ENCODE assay signal across 8 cellular contexts in the genomic region with DNA sequence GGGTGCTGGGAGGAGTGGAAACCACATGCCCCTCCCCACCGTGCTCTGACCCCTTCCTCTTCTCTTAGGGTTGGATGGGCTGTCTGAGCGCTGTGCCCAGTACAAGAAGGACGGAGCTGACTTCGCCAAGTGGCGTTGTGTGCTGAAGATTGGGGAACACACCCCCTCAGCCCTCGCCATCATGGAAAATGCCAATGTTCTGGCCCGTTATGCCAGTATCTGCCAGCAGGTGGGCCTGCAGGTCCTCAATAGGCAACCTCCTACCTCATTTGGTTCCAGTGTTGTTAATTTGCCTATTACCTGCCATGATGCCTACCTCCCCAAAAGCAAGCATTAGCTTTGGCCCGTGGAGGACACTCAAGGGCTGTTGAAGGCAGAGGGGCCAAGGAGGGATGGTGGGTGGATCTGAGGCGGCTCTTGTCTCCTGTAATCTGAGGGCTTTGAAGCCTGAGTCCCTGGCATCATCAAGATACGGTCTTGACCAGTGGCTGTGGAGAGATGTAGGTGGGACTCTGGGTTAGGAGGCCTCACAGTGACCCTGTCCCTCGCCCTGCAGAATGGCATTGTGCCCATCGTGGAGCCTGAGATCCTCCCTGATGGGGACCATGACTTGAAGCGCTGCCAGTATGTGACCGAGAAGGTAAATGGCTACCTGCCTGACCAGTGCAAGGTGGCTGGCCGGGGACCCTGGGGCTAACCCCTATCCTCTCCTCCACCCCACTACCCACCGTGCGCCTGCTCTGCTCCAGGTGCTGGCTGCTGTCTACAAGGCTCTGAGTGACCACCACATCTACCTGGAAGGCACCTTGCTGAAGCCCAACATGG. TPM values are rescaled to one million over a fixed set of nuclear protein-coding genes. Genes with fewer than 3 reads are reported as not detected.
DNase-seq lines count a peak whose midpoint lies in the region; ATAC-seq and TF ChIP-seq lines count a peak whose summit lies in the region.

No MANE protein-coding gene starts in this region.

- no peaks in the 10 kb centered on the region for H4K20me1 ChIP-seq in fibroblast of lung (ENCODE audit: control insufficient read depth, extremely low read depth, insufficient read depth, low read length)

- H3K4me3 ChIP-seq in AG09309 (ENCODE audit: control insufficient read depth, low read depth, low read length) (peak overlapping the region; percentile 5; the same call in 1 of the 2 replicates), HUES6 (ENCODE audit: low read depth, low read length) (no peak overlapping the region), fibroblast of lung (replicated peaks in 1 of 4; ENCODE audit: control extremely low read depth in 1 of 4, insufficient read depth in 1 of 4, low read depth in 3 of 4, low read length in 4 of 4) (peak overlapping the region in 2 of 4 experiments; percentile 20 to 36)

- peak; percentile 61 for TF ChIP-seq CTCF in AG09309 (IDR thresholded peaks at IDR 0.05; ENCODE audit: control insufficient read depth, insufficient read depth, low read depth, low read length, missing control alignments)
- peak; percentile 45 to 58 for TF ChIP-seq CTCF in fibroblast of lung (conservative IDR thresholded peaks at IDR 0.05 in 1 of 2, IDR thresholded peaks at IDR 0.05 in 1 of 2; ENCODE audit: low read depth in 1 of 2, low read length in 2 of 2)

- H3K36me3 ChIP-seq in HUES6 (ENCODE audit: control insufficient read depth, insufficient read depth, low read length) (peaks cover 67% of the 10 kb centered on the region), fibroblast of lung (ENCODE audit: control insufficient read depth, insufficient read depth, low read length) (peaks cover 36% of the 10 kb centered on the region)

- ATAC-seq in HG03432 (IDR thresholded peaks at IDR 0.05; ENCODE audit: unreplicated experiment), result no peak

- peak overlapping the region; percentile 23 for H3K9ac ChIP-seq in HUES6 (ENCODE audit: low read length)
- no peak overlapping the region for H3K9ac ChIP-seq in fibroblast of lung (ENCODE audit: insufficient read depth, low read length)

- peaks cover 50% of the 10 kb centered on the region for H3K79me2 ChIP-seq in fibroblast of lung (ENCODE audit: control insufficient read depth, insufficient read depth, low read length)

- DNase-seq in AG09309 (ENCODE audit: low read depth), result no peak
- peak; percentile 50 for DNase-seq in activated T-cell treated with anti-CD3 and anti-CD28 coated beads for 4 hours
- no peak for DNase-seq in fibroblast of lung (ENCODE audit: low read depth in 2 of 2)
- DNase-seq in stimulated activated CD4-positive, alpha-beta T cell treated with anti-CD3 and anti-CD28 coated beads, Interleukin-4, amount 100 ng/mL, for 24 hours, result peak; percentile 58
- no peak for DNase-seq in AG08396 (ENCODE audit: low spot score)
- DNase-seq in AG08395 (ENCODE audit: low spot score), result no peak

- H3K27me3 ChIP-seq in HUES6 (ENCODE audit: control insufficient read depth, insufficient read depth, low read length) (no peaks in the 10 kb centered on the region), fibroblast of lung (ENCODE audit: control insufficient read depth, insufficient read depth, low read length) (no peaks in the 10 kb centered on the region)

- H3K4me2 ChIP-seq in fibroblast of lung (ENCODE audit: extremely low read depth, insufficient read depth, low read length), result peak overlapping the region; percentile 70

- H2AFZ ChIP-seq in fibroblast of lung (ENCODE audit: low read length), result no peak overlapping the region

- H3K27ac ChIP-seq in HUES6 (ENCODE audit: low read depth, low read length), result no peak overlapping the region
- H3K27ac ChIP-seq in fibroblast of lung (ENCODE audit: insufficient read depth, low read length), result peak overlapping the region; percentile 17

- H3K9me3 ChIP-seq in HUES6 (ENCODE audit: control insufficient read depth, insufficient read depth, low read depth, low read length), result no peaks in the 10 kb centered on the region
- no peaks in the 10 kb centered on the region for H3K9me3 ChIP-seq in fibroblast of lung (ENCODE audit: control insufficient read depth, insufficient read depth, low read depth, low read length)

- peaks cover 12% of the 10 kb centered on the region for H3K4me1 ChIP-seq in HUES6 (ENCODE audit: control insufficient read depth, insufficient read depth, low read length)
- H3K4me1 ChIP-seq in fibroblast of lung (ENCODE audit: control insufficient read depth, extremely low read depth, insufficient read depth, low read length), result peaks cover 29% of the 10 kb centered on the region

RNA-seq across cellular contexts. Expression of a gene that starts 3.4 kb away (rescaled TPM):
- total RNA-seq in fibroblast of lung, result 461 and 474 TPM in 2 replicates
- polyA plus RNA-seq in fibroblast of lung, result 1,015 and 1,066 TPM in 2 replicates
- 1,704 and 1,856 TPM in 2 replicates for polyA plus RNA-seq in fibroblast of lung (2012)
- 3,082 and 4,109 TPM in 2 replicates for polyA minus RNA-seq in fibroblast of lung (ENCODE audit: low replicate concordance)

RNA-seq across cellular contexts. Expression of a gene that starts 6.8 kb away (rescaled TPM):
- 134 and 147 TPM in 2 replicates for total RNA-seq in fibroblast of lung
- 116 and 161 TPM in 2 replicates for polyA plus RNA-seq in fibroblast of lung
- 110 and 164 TPM in 2 replicates for polyA plus RNA-seq in fibroblast of lung (2012)
- 526 and 648 TPM in 2 replicates for polyA minus RNA-seq in fibroblast of lung (ENCODE audit: low replicate concordance)

RNA-seq across cellular contexts. Expression of a gene that starts 22.8 kb away (rescaled TPM):
- total RNA-seq in fibroblast of lung, result 0.26 and 0.33 TPM in 2 replicates
- not detected in 2 replicates for polyA plus RNA-seq in fibroblast of lung
- polyA plus RNA-seq in fibroblast of lung (2012), result 0.06 and 0.12 TPM in 2 replicates
- polyA minus RNA-seq in fibroblast of lung (ENCODE audit: low replicate concordance), result not detected in 2 replicates

RNA-seq across cellular contexts. Expression of a gene that starts 27.1 kb away (rescaled TPM):
- 16.0 and 19.5 TPM in 2 replicates for total RNA-seq in fibroblast of lung
- 11.9 and 21.4 TPM in 2 replicates for polyA plus RNA-seq in fibroblast of lung
- polyA plus RNA-seq in fibroblast of lung (2012), result 30.6 and 50.4 TPM in 2 replicates
- polyA minus RNA-seq in fibroblast of lung (ENCODE audit: low replicate concordance), result 14.5 and 48.2 TPM in 2 replicates

RNA-seq across cellular contexts. Expression of a gene that starts 37.9 kb away (rescaled TPM):
- total RNA-seq in fibroblast of lung, result not detected in 2 replicates
- polyA plus RNA-seq in fibroblast of lung, result 0.11 TPM in 1 of 2 replicates, not detected in the other
- polyA plus RNA-seq in fibroblast of lung (2012), result 0.12 TPM in 1 of 2 replicates, not detected in the other
- polyA minus RNA-seq in fibroblast of lung (ENCODE audit: low replicate concordance), result not detected in 2 replicates

Comparison
In these comparisons a context has a peak if more than half of its experiments do, and no peak if none do; other contexts are left out.
1. DNase-seq: peak in activated T-cell treated with anti-CD3 and anti-CD28 coated beads for 4 hours (single experiment) and stimulated activated CD4-positive, alpha-beta T cell treated with anti-CD3 and anti-CD28 coated beads, Interleukin-4, amount 100 ng/mL, for 24 hours (single experiment); none in AG09309 (single experiment), fibroblast of lung (0 of 2), AG08396 (single experiment) and AG08395 (single experiment).